30 cellular contexts compared by ENCODE assay signal in the genomic region with DNA sequence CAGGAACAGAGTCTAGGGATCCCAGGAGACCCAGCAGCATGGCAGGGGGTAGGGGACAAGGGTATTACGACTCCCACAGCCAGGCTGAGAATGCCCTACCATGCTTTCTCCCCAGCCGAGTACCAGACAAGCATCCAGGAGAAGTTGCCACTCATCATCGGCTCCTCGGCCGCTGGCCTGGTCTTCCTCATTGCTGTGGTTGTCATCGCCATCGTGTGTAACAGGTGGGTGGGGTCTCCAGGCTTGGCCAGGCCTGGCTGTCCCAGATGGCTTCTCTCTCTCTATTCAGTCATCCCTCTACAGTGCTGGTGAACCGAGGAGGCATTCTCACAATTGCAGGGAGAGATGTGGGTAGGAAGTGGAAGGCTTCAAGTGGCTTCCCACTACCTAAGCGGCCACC.
"Had no signal": no experiment of that assay in that cellular context is flagged by ENCODE, and none has a peak within 500 bp of the region (broad histone marks: within the 10 kb centered on the region; RNA-seq: fewer than 3 reads in every experiment).

No MANE protein-coding gene starts in this region.

- H3K4me2 ChIP-seq: smooth muscle cell had no signal

- ATAC-seq: naive thymus-derived CD8-positive, alpha-beta T cell; natural killer cell treated with Interleukin-12 subunit alpha and Interleukin-12 subunit beta and Interleukin-15 and Interleukin-18, amount 100 ng/mL, for 72 hours; pancreas; right cardiac atrium; stimulated activated memory B cell treated with anti-CD40 and anti-IgM and Interleukin-4, amounts not matched to agents 10 μg/mL and 1 μg/mL and 100 μg/mL, for 72 hours; stimulated activated naive CD8-positive, alpha-beta T cell treated with anti-CD3 and anti-CD28 coated beads, Interleukin-15, amount 100 ng/mL, for 72 hours; stimulated activated naive CD8-positive, alpha-beta T cell treated with anti-CD3 and anti-CD28 coated beads, Interleukin-15, Interleukin-2, amounts not matched to agents 100 U/mL and 50 U/mL, for 24 hours had no signal

- H3K9me3 ChIP-seq: neutrophil, pancreas, prostate gland, right lobe of liver, sigmoid colon, spleen, suprapubic skin, testis, tibial artery, upper lobe of left lung had no signal

- H3K36me3 ChIP-seq: neutrophil, prostate gland, right lobe of liver, sigmoid colon, spleen, suprapubic skin, tibial artery, upper lobe of left lung had no signal

- DNase-seq: naive B cell; naive thymus-derived CD8-positive, alpha-beta T cell; nephron progenitor cell; nucleus accumbens; pancreas; retina; right lobe of liver; sigmoid colon; spleen; stimulated activated CD4-positive, alpha-beta T cell treated with anti-CD3 and anti-CD28 coated beads, Interleukin-12 subunit alpha, Interleukin-12 subunit beta, amount 100 ng/mL, for 4 hours; stimulated activated CD4-positive, alpha-beta T cell treated with anti-CD3 and anti-CD28 coated beads, Interleukin-1b, Interleukin-23, amount 100 ng/mL, for 48 hours; stimulated activated CD4-positive, alpha-beta T cell treated with anti-CD3 and anti-CD28 coated beads, Interleukin-4, amount 100 ng/mL, for 1 hour; stimulated activated CD4-positive, alpha-beta T cell treated with anti-CD3 and anti-CD28 coated beads, Interleukin-4, amount 100 ng/mL, for 4 hours; stimulated activated CD8-positive, alpha-beta memory T cell treated with anti-CD3 and anti-CD28 coated beads, Interleukin-4, amount 100 ng/mL, for 48 hours; stimulated activated naive CD4-positive, alpha-beta T cell; stimulated activated naive CD8-positive, alpha-beta T cell treated with anti-CD3 and anti-CD28 coated beads, Interleukin-15, amount 100 ng/mL, for 72 hours; stimulated activated naive CD8-positive, alpha-beta T cell treated with anti-CD3 and anti-CD28 coated beads, Interleukin-15, Interleukin-2, amounts not matched to agents 100 U/mL and 50 U/mL, for 24 hours; substantia nigra; testis; tibial artery; trophoblast cell; upper lobe of left lung had no signal

- H3K4me3 ChIP-seq: pancreas, prostate gland, right lobe of liver, sigmoid colon, skin epidermis, smooth muscle cell, spleen, suprapubic skin, testis, tibial artery, upper lobe of left lung had no signal

- H3K27me3 ChIP-seq: pancreas, right lobe of liver, sigmoid colon, suprapubic skin, testis, upper lobe of left lung had no signal

- H3K27ac ChIP-seq: neutrophil, pancreas, prostate gland, right lobe of liver, sigmoid colon, skin epidermis, spleen, suprapubic skin, testis, tibial artery, upper lobe of left lung had no signal

- H3K4me1 ChIP-seq: pancreas, prostate gland, right lobe of liver, sigmoid colon, spleen, suprapubic skin, testis, tibial artery, upper lobe of left lung had no signal
